ENCODE assay signal across 13 cellular contexts in the genomic region with DNA sequence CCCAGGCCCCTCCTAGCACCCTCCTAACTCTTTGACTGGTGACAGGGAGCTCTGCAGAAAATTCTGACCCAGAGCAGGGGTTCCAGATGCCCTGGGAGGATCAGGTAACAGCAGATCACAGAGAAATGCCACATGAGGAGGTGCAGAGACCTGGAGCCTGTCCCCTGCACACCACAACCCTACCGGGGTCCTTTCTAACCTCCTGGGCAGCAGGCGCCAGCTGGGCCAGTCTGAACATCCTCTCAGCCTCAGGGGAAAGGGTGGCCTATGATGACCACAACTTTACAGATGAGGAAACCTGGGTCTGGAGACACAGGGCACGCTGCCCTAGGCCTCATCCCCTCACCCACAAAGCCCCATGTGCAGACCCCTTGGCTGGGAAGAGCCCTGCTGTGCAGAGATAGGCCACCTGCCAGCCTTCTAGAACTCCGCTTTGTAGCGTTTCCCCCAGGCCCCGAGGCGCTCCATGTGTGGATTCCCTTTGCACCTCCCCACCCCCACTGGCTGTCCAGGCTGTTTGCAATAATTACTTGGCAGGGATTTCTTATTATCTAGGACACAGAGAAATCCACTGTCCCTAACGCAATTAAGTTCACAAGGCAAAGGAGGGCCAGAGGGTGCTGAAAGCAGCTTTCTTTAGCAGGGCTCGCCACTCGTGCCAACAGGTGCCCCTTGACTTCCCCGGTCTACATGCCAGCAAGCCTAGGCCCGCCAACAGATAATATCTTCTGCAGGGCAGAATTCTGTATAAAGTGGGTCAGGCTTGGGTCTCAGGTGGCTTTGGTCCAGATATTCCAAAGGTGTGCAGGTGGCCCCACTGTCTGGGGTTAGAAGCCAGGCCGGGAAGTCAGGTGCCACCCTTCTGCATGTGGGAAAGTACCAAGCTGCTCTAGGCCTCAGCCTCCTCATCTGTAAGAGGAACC. TPM values are rescaled to one million over a fixed set of nuclear protein-coding genes. Genes with fewer than 3 reads are reported as not detected.
DNase-seq lines count a peak whose midpoint lies in the region; ATAC-seq and TF ChIP-seq lines count a peak whose summit lies in the region.
"Had no signal": no experiment of that assay in that cellular context is flagged by ENCODE, and none has a peak within 500 bp of the region (broad histone marks: within the 10 kb centered on the region; RNA-seq: fewer than 3 reads in every experiment).

No MANE protein-coding gene starts in this region.

- H3K27ac ChIP-seq in right cardiac atrium (ENCODE audit: low read length) (no peak overlapping the region), tibial artery (peak overlapping the region in 1 of 2 donors; percentile 9)

- peaks cover 19% of the 10 kb centered on the region for H3K36me3 Mint-ChIP-seq in activated naive CD8-positive, alpha-beta T cell treated with anti-CD3 and anti-CD28 coated beads for 36 hours
- peaks cover 49% of the 10 kb centered on the region for H3K36me3 Mint-ChIP-seq in activated naive CD8-positive, alpha-beta T cell treated with anti-CD3 and anti-CD28 coated beads, Interleukin-2, amount 50 U/mL, for 24 hours (ENCODE audit: low read depth)
- H3K36me3 Mint-ChIP-seq in WTC11, result peaks cover 81% of the 10 kb centered on the region

- H3K4me3 Mint-ChIP-seq in activated naive CD8-positive, alpha-beta T cell treated with anti-CD3 and anti-CD28 coated beads for 36 hours, result no peak overlapping the region
- H3K4me3 Mint-ChIP-seq in activated naive CD8-positive, alpha-beta T cell treated with anti-CD3 and anti-CD28 coated beads, Interleukin-2, amount 50 U/mL, for 24 hours, result no peak overlapping the region
- H3K4me3 Mint-ChIP-seq in WTC11, result no peak overlapping the region
- H3K4me3 Mint-ChIP-seq: activated CD4-positive, alpha-beta T cell treated with anti-CD3 and anti-CD28 coated beads for 36 hours had no signal

- DNase-seq in activated naive CD8-positive, alpha-beta T cell treated with anti-CD3 and anti-CD28 coated beads for 36 hours, result no peak
- DNase-seq in activated naive CD8-positive, alpha-beta T cell treated with anti-CD3 and anti-CD28 coated beads, Interleukin-2, amount 50 U/mL, for 24 hours, result no peak
- DNase-seq in WTC11 (ENCODE audit: low spot score) (peak; percentile 0), right cardiac atrium (peak in 2 of 3 donors; percentile 39 to 80), tibial artery (peak; percentile 19 to 58), NCI-H524 (lab: John Stamatoyannopoulos, UW) (no peak), NCI-H2227 treated with DMSO at 0.1 percent for 48 hours (lab: John Stamatoyannopoulos, UW) (no peak)
- DNase-seq: activated CD4-positive, alpha-beta T cell treated with anti-CD3 and anti-CD28 coated beads for 36 hours; activated gamma-delta T cell; NCI-H2029 treated with DMSO at 0.1 percent for 48 hours; T-helper 1 cell had no signal

- no peak overlapping the region for H3K4me3 ChIP-seq in right cardiac atrium (ENCODE audit: low read length)
- H3K4me3 ChIP-seq in tibial artery, result no peak overlapping the region
- H3K4me3 ChIP-seq: mucosa of descending colon had no signal

- 57% methylated on average over 13 of the region's 13 CpGs for WGBS in right cardiac atrium

- no peak for ATAC-seq in activated naive CD8-positive, alpha-beta T cell treated with anti-CD3 and anti-CD28 coated beads, Interleukin-2, amount 50 U/mL, for 24 hours
- ATAC-seq in WTC11 (no peak), right cardiac atrium (peak in 1 of 2 donors; percentile 13), HG03565 (IDR thresholded peaks at IDR 0.05; ENCODE audit: unreplicated experiment) (no peak)
- ATAC-seq: activated CD4-positive, alpha-beta T cell treated with anti-CD3 and anti-CD28 coated beads for 36 hours; mucosa of descending colon had no signal

- H3K4me1 Mint-ChIP-seq in activated naive CD8-positive, alpha-beta T cell treated with anti-CD3 and anti-CD28 coated beads for 36 hours, result no peaks in the 10 kb centered on the region
- no peaks in the 10 kb centered on the region for H3K4me1 Mint-ChIP-seq in activated naive CD8-positive, alpha-beta T cell treated with anti-CD3 and anti-CD28 coated beads, Interleukin-2, amount 50 U/mL, for 24 hours
- no peaks in the 10 kb centered on the region for H3K4me1 Mint-ChIP-seq in WTC11
- H3K4me1 Mint-ChIP-seq: activated CD4-positive, alpha-beta T cell treated with anti-CD3 and anti-CD28 coated beads for 36 hours had no signal

- CTCF ChIA-PET in WTC11 (lab: Charles Lee), result no interaction called here

- H3K27me3 Mint-ChIP-seq in activated naive CD8-positive, alpha-beta T cell treated with anti-CD3 and anti-CD28 coated beads for 36 hours, result no peaks in the 10 kb centered on the region
- no peaks in the 10 kb centered on the region for H3K27me3 Mint-ChIP-seq in activated naive CD8-positive, alpha-beta T cell treated with anti-CD3 and anti-CD28 coated beads, Interleukin-2, amount 50 U/mL, for 24 hours
- no peaks in the 10 kb centered on the region for H3K27me3 Mint-ChIP-seq in WTC11 (ENCODE audit: low read depth)
- H3K27me3 Mint-ChIP-seq: activated CD4-positive, alpha-beta T cell treated with anti-CD3 and anti-CD28 coated beads for 36 hours had no signal

- H3K9me3 ChIP-seq in right cardiac atrium (ENCODE audit: control insufficient read depth, low read length) (no peaks in the 10 kb centered on the region), tibial artery (no peaks in the 10 kb centered on the region)
- H3K9me3 ChIP-seq: mucosa of descending colon had no signal

- H3K9me3 Mint-ChIP-seq in activated naive CD8-positive, alpha-beta T cell treated with anti-CD3 and anti-CD28 coated beads for 36 hours, result no peaks in the 10 kb centered on the region
- H3K9me3 Mint-ChIP-seq in activated naive CD8-positive, alpha-beta T cell treated with anti-CD3 and anti-CD28 coated beads, Interleukin-2, amount 50 U/mL, for 24 hours, result no peaks in the 10 kb centered on the region
- H3K9me3 Mint-ChIP-seq in WTC11, result no peaks in the 10 kb centered on the region

- intact Hi-C loops in right cardiac atrium (cut with DNase I), result no loop called here
- intact Hi-C loops in tibial artery (cut with DNase I; ENCODE audit: low total_unique reads), result no loop called here

- H3K4me1 ChIP-seq in right cardiac atrium (ENCODE audit: control insufficient read depth, insufficient read depth, low read length) (peaks cover 3% of the 10 kb centered on the region), tibial artery (peaks cover 0 to 18% (median 0%) of the 10 kb centered on the region in 4 donors)

- H3K27me3 ChIP-seq in right cardiac atrium (ENCODE audit: control insufficient read depth, insufficient read depth), result no peaks in the 10 kb centered on the region
- H3K27me3 ChIP-seq in tibial artery, result no peaks in the 10 kb centered on the region

- POLR2A ChIA-PET in WTC11 (lab: Charles Lee), result no interaction called here

- TF ChIP-seq CTCF in WTC11 (IDR thresholded peaks at IDR 0.05), result no peak
- no peak for TF ChIP-seq CTCF in tibial artery (IDR thresholded peaks at IDR 0.05)

- peak overlapping the region; percentile 59 for H3K27ac Mint-ChIP-seq in activated naive CD8-positive, alpha-beta T cell treated with anti-CD3 and anti-CD28 coated beads for 36 hours
- H3K27ac Mint-ChIP-seq in activated naive CD8-positive, alpha-beta T cell treated with anti-CD3 and anti-CD28 coated beads, Interleukin-2, amount 50 U/mL, for 24 hours, result no peak overlapping the region
- no peak overlapping the region for H3K27ac Mint-ChIP-seq in WTC11

- peaks cover 97 to 100% (median 100%) of the 10 kb centered on the region in 3 donors for H3K36me3 ChIP-seq in tibial artery

TF ChIP-seq in WTC11, 78 proteins besides CTCF, POLR2A, EP300 and RAD21 (continues in another document):
- TF ChIP-seq TEAD4 (CRISPR knock-in tag; IDR thresholded peaks at IDR 0.05) (no peak), NR3C1 (CRISPR knock-in tag; conservative IDR thresholded peaks at IDR 0.05; ENCODE audit: low read depth) (no peak), MXD4 (CRISPR knock-in tag; IDR thresholded peaks at IDR 0.05; ENCODE audit: borderline replicate concordance) (no peak)
- TF ChIP-seq, protein P1, sequence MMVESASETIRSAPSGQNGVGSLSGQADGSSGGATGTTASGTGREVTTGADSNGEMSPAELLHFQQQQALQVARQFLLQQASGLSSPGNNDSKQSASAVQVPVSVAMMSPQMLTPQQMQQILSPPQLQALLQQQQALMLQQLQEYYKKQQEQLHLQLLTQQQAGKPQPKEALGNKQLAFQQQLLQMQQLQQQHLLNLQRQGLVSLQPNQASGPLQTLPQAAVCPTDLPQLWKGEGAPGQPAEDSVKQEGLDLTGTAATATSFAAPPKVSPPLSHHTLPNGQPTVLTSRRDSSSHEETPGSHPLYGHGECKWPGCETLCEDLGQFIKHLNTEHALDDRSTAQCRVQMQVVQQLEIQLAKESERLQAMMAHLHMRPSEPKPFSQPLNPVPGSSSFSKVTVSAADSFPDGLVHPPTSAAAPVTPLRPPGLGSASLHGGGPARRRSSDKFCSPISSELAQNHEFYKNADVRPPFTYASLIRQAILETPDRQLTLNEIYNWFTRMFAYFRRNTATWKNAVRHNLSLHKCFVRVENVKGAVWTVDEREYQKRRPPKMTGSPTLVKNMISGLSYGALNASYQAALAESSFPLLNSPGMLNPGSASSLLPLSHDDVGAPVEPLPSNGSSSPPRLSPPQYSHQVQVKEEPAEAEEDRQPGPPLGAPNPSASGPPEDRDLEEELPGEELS (CRISPR knock-in tag; IDR thresholded peaks at IDR 0.05), result no peak

RNA-seq across cellular contexts. Expression of gene WDR1, which starts 36.4 kb away (rescaled TPM):
- total RNA-seq in activated naive CD8-positive, alpha-beta T cell treated with anti-CD3 and anti-CD28 coated beads for 36 hours, result 100 to 1,000 TPM; 372 to 385 TPM
- total RNA-seq in WTC11 (2021) (288 to 306 TPM (median 288 TPM) in 3 replicates), right cardiac atrium (100 to 1,000 TPM; 181 to 280 (median 218) TPM)
- 116 TPM for polyA plus RNA-seq in right cardiac atrium

RNA-seq across cellular contexts. Expression of gene SLC2A9, which starts 58.9 kb away (rescaled TPM):
- 1 to 10 TPM; 1.1 to 1.2 TPM for total RNA-seq in activated naive CD8-positive, alpha-beta T cell treated with anti-CD3 and anti-CD28 coated beads for 36 hours
- total RNA-seq in WTC11 (2021) (0.64 TPM in 1 of 3 replicates, not detected in the others), right cardiac atrium (10 to 100 TPM; 11.3 to 18.7 (median 13.7) TPM)
- polyA plus RNA-seq in right cardiac atrium, result 5.1 TPM

Comparison
In these comparisons a context has a peak if more than half of its experiments do, and no peak if none do; other contexts are left out.
1. DNase-seq: peak in WTC11 (single experiment), right cardiac atrium (2 of 3) and tibial artery (2 of 2); none in activated naive CD8-positive, alpha-beta T cell treated with anti-CD3 and anti-CD28 coated beads for 36 hours (single experiment), activated naive CD8-positive, alpha-beta T cell treated with anti-CD3 and anti-CD28 coated beads, Interleukin-2, amount 50 U/mL, for 24 hours (single experiment), NCI-H524 (0 of 2) and NCI-H2227 treated with DMSO at 0.1 percent for 48 hours (single experiment).